ENCODE assay signal across 19 cellular contexts in the genomic region with DNA sequence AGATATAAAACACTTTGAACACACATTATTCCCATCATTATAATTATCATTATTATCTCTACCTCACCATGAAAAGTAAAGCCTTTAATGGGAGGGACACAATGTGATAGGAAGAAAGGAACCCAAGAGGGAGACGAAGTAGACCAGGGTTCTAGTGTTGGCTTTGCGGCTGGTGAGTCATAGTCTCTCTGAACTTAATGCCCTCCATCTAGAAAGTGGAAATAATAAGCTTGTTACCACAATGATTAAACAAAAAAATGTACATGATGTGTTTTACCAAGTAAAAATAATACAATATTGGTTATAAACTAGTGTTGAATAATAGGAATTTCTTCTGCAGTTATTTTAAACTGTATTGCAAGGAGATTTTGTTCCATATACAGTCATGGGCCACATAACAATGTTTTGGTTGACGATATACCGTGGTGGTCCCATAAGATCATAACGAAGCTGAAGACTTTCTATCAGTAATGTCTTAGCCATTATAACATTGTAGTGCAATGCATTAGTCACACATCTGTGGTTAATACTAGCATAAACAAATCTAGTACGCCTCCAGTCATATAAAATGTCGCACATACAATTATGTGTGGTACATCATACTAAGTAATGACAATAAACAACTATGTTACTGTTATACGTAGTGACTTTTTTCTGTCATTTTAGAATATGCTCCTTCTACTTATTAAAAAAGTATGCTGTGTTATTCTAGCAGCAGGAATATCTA.
DNase-seq lines count a peak whose midpoint lies in the region; ATAC-seq, FAIRE-seq and TF ChIP-seq lines count a peak whose summit lies in the region.
"Had no signal": no experiment of that assay in that cellular context is flagged by ENCODE, and none has a peak within 500 bp of the region (broad histone marks: within the 10 kb centered on the region; RNA-seq: fewer than 3 reads in every experiment).

No MANE protein-coding gene starts in this region.

- no peak for DNase-seq in CD14-positive monocyte (ENCODE audit: low spot score)
- no peak for DNase-seq in HTR-8/SVneo (ENCODE audit: insufficient read length, low spot score)
- DNase-seq in SW480 (ENCODE audit: low spot score): peak; percentile 3
- DNase-seq in foreskin fibroblast: peak; percentile 58 to 77
- DNase-seq in DMS53 (lab: John Stamatoyannopoulos, UW): no peak
- DNase-seq in mucosa of descending colon: no peak
- DNase-seq: activated CD4-positive, alpha-beta T cell treated with anti-CD3 and anti-CD28 coated beads for 1 hour; activated effector memory CD4-positive, alpha-beta T cell treated with Interleukin-2 at 50 U/mL for 16 hours; central memory CD4-positive, alpha-beta T cell; Karpas-422; NCI-H226; posterior cingulate gyrus; stimulated activated CD4-positive, alpha-beta T cell treated with anti-CD3 and anti-CD28 coated beads, Interleukin-4, amount 100 ng/mL, for 4 hours; uterus had no signal

- no peak overlapping the region for H3K4me3 Mint-ChIP-seq in CD14-positive monocyte
- H3K4me3 Mint-ChIP-seq: nephron had no signal

- H3K27ac Mint-ChIP-seq in CD14-positive monocyte: peak overlapping the region in 4 of 7 donors; percentile 28 to 90 (median 83)
- H3K27ac Mint-ChIP-seq: nephron had no signal

- H3K9me3 ChIP-seq in mucosa of descending colon: no peaks in the 10 kb centered on the region
- H3K9me3 ChIP-seq: uterus had no signal

- H3K9me3 Mint-ChIP-seq in CD14-positive monocyte: peaks cover 0 to 3% (median 0%) of the 10 kb centered on the region in 7 donors
- H3K9me3 Mint-ChIP-seq: nephron had no signal

- peaks cover 0 to 2% (median 0%) of the 10 kb centered on the region in 3 donors for H3K27me3 Mint-ChIP-seq in CD14-positive monocyte (ENCODE audit: low read depth in 3 of 3)

- FAIRE-seq in HTR-8/SVneo (lab: Jason Lieb, UNC): peak; percentile 13

- ATAC-seq in GM18873 (IDR thresholded peaks at IDR 0.05; ENCODE audit: low FRiP score, unreplicated experiment): no peak
- no peak for ATAC-seq in mucosa of descending colon
- no peak for ATAC-seq in HG03135 (IDR thresholded peaks at IDR 0.05; ENCODE audit: unreplicated experiment)
- ATAC-seq: esophagus mucosa had no signal

- H3K36me3 ChIP-seq in mucosa of descending colon (ENCODE audit: low read depth): no peaks in the 10 kb centered on the region
- H3K36me3 ChIP-seq: uterus had no signal

- intact Hi-C loops in CD14-positive monocyte (cut with micrococcal nuclease): loop anchor here in 1 of 2 donors (5.0 kb wide), 1 partner anchor 77 kb away; no protein-coding TSS in a partner anchor
- intact Hi-C loops in mucosa of descending colon (cut with DNase I, micrococcal nuclease): no loop called here

- peaks cover 29% of the 10 kb centered on the region for H3K4me1 Mint-ChIP-seq in CD14-positive monocyte
- H3K4me1 Mint-ChIP-seq: nephron had no signal

- TF ChIP-seq CTCF in CD14-positive monocyte (IDR thresholded peaks at IDR 0.05) (no peak), foreskin fibroblast (IDR thresholded peaks at IDR 0.05; ENCODE audit: low read depth, low read length) (no peak), mucosa of descending colon (IDR thresholded peaks at IDR 0.05) (no peak)

- H3K4me3 ChIP-seq in foreskin fibroblast (ENCODE audit: low read depth in 1 of 2, low read length in 2 of 2): no peak overlapping the region
- H3K4me3 ChIP-seq in mucosa of descending colon: no peak overlapping the region
- H3K4me3 ChIP-seq: skin epidermis, uterus had no signal

- peaks cover 0 to 3% of the 10 kb centered on the region in 2 donors for H3K36me3 Mint-ChIP-seq in CD14-positive monocyte

- peaks cover 4% of the 10 kb centered on the region for H3K4me1 ChIP-seq in mucosa of descending colon (ENCODE audit: low read depth)
- H3K4me1 ChIP-seq: uterus had no signal

Comparison
In these comparisons a context has a peak if more than half of its experiments do, and no peak if none do; other contexts are left out.
1. DNase-seq: peak in SW480 (single experiment) and foreskin fibroblast (2 of 2); none in CD14-positive monocyte (single experiment), HTR-8/SVneo (single experiment), DMS53 (single experiment) and mucosa of descending colon (0 of 3).